Comparison of ENCODE assay signal across 13 cellular contexts in genomic region chr6:19181252-19181651, GRCh38.
"Had no signal": no experiment of that assay in that cellular context is flagged by ENCODE, and none has a peak within 500 bp of the region (broad histone marks: within the 10 kb centered on the region; RNA-seq: fewer than 3 reads in every experiment).

No MANE protein-coding gene starts in this region.

- H3K27me3 Mint-ChIP-seq: activated T-helper 17 cell treated with anti-CD3 and anti-CD28 coated beads, Interleukin-2, amount 50 U/mL, for 72 hours; central memory CD8-positive, alpha-beta T cell; naive thymus-derived CD8-positive, alpha-beta T cell; stimulated activated naive CD8-positive, alpha-beta T cell treated with anti-CD3 and anti-CD28 coated beads, Interleukin-15, Interleukin-2, amounts not matched to agents 100 ng/mL and 50 ng/mL, for 24 hours had no signal

- H3K4me3 ChIP-seq: heart right ventricle, spleen had no signal

- H3K27ac Mint-ChIP-seq: activated T-helper 17 cell treated with anti-CD3 and anti-CD28 coated beads, Interleukin-2, amount 50 U/mL, for 72 hours; naive thymus-derived CD8-positive, alpha-beta T cell; stimulated activated naive CD8-positive, alpha-beta T cell treated with anti-CD3 and anti-CD28 coated beads, Interleukin-15, Interleukin-2, amounts not matched to agents 100 ng/mL and 50 ng/mL, for 24 hours had no signal

- DNase-seq: activated CD4-positive, CD25-positive, alpha-beta regulatory T cell treated with anti-CD3 and anti-CD28 coated beads, Interleukin-2, amount 50 U/mL, for 72 hours; activated naive CD4-positive, alpha-beta T cell treated with anti-CD3 and anti-CD28 coated beads, Interleukin-2, amount 50 U/mL, for 16 hours; effector CD8-positive, alpha-beta T cell; foreskin melanocyte; mesenchymal stem cell; naive thymus-derived CD8-positive, alpha-beta T cell; spleen had no signal

- H3K27ac ChIP-seq: neutrophil, spleen had no signal

- H3K4me3 Mint-ChIP-seq: activated T-helper 17 cell treated with anti-CD3 and anti-CD28 coated beads, Interleukin-2, amount 50 U/mL, for 72 hours; central memory CD8-positive, alpha-beta T cell; naive thymus-derived CD8-positive, alpha-beta T cell; stimulated activated naive CD8-positive, alpha-beta T cell treated with anti-CD3 and anti-CD28 coated beads, Interleukin-15, Interleukin-2, amounts not matched to agents 100 ng/mL and 50 ng/mL, for 24 hours had no signal

- ATAC-seq: activated T-helper 17 cell treated with anti-CD3 and anti-CD28 coated beads, Interleukin-2, amount 50 U/mL, for 72 hours; naive thymus-derived CD8-positive, alpha-beta T cell had no signal

- H3K9me3 ChIP-seq: neutrophil had no signal

- H3K4me1 ChIP-seq: spleen had no signal

- H3K4me1 Mint-ChIP-seq: activated T-helper 17 cell treated with anti-CD3 and anti-CD28 coated beads, Interleukin-2, amount 50 U/mL, for 72 hours; central memory CD8-positive, alpha-beta T cell; naive thymus-derived CD8-positive, alpha-beta T cell had no signal

- H3K27me3 ChIP-seq: heart right ventricle, neutrophil, spleen had no signal

- H3K36me3 ChIP-seq: heart right ventricle, neutrophil, spleen, thoracic aorta had no signal
